In the genomic region with DNA sequence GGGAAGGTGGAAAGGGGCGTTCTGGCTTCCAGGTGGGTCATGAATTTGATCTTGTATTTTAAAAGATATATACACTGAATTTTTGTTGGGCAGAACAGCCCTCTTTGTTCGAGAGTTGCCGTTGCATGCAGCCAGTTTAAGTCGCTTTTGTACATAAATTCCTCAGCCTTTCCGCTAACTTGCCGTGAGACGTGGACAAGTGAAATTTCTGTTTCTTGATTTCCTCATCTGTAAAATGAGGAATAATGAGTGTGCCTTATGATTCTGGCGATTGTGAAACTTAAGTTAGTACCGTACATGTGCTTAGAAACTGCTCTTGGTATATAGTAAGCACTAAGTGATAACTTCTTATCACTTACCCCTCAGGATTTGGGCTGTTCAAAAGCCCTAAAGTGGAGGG, we compare ENCODE assay signal across 8 cellular contexts. TPM values are rescaled to one million over a fixed set of nuclear protein-coding genes. Genes with fewer than 3 reads are reported as not detected.
A peak's percentile ranks its signal among the peaks of the same experiment; 100 is the strongest.
DNase-seq lines count a peak whose midpoint lies in the region; ATAC-seq and TF ChIP-seq lines count a peak whose summit lies in the region.

No MANE protein-coding gene starts in this region.

- H3K36me3 ChIP-seq in esophagus squamous epithelium, result peaks cover 0 to 11% (median 0%) of the 10 kb centered on the region in 3 donors
- H3K36me3 ChIP-seq in ovary, result no peaks in the 10 kb centered on the region

- H3K36me3 Mint-ChIP-seq in activated T-cell treated with anti-CD3 and anti-CD28 coated beads, Interleukin-2, amount 50 U/mL, for 24 hours (ENCODE audit: low read depth), result peaks cover 59% of the 10 kb centered on the region

- no peak for TF ChIP-seq POLR2A in esophagus squamous epithelium (IDR thresholded peaks at IDR 0.05)
- no peak for TF ChIP-seq POLR2A in ovary (IDR thresholded peaks at IDR 0.05)

- H3K4me1 ChIP-seq in esophagus squamous epithelium (peaks cover 0 to 36% (median 4%) of the 10 kb centered on the region in 3 donors), ovary (ENCODE audit: insufficient read depth) (no peaks in the 10 kb centered on the region)

- 23 to 36% methylated on average over 9 of the region's 9 CpGs for WGBS in esophagus squamous epithelium, 2 donors
- 25 to 36% (median 34%) methylated on average over 9 of the region's 9 CpGs for WGBS in ovary, 3 donors

- H3K4me3 Mint-ChIP-seq in activated T-cell treated with anti-CD3 and anti-CD28 coated beads, Interleukin-2, amount 50 U/mL, for 24 hours, result peak overlapping the region; percentile 93

- no peak for DNase-seq in activated T-cell treated with anti-CD3 and anti-CD28 coated beads, Interleukin-2, amount 50 U/mL, for 24 hours
- no peak for DNase-seq in activated T-cell treated with anti-CD3 and anti-CD28 coated beads, Interleukin-2, amount 50 U/mL, for 48 hours
- DNase-seq in SKM-1 (lab: John Stamatoyannopoulos, UW; ENCODE audit: unreplicated experiment) (peak; percentile 26), esophagus squamous epithelium (lab: John Stamatoyannopoulos, UW) (no peak), ovary (no peak), NCI-H1048 (lab: John Stamatoyannopoulos, UW) (no peak), NCI-H146 treated with DMSO at 0.1 percent for 48 hours (lab: John Stamatoyannopoulos, UW; ENCODE audit: unreplicated experiment) (no peak)

- TF ChIP-seq CTCF in esophagus squamous epithelium (IDR thresholded peaks at IDR 0.05), result no peak
- TF ChIP-seq CTCF in ovary (IDR thresholded peaks at IDR 0.05), result no peak

- H3K4me3 ChIP-seq in esophagus squamous epithelium, result peak overlapping the region; percentile 74 to 91 (median 76)
- peak overlapping the region; percentile 84 for H3K4me3 ChIP-seq in ovary

- H3K9me3 Mint-ChIP-seq in activated T-cell treated with anti-CD3 and anti-CD28 coated beads, Interleukin-2, amount 50 U/mL, for 24 hours, result no peaks in the 10 kb centered on the region

- H3K27ac ChIP-seq in esophagus squamous epithelium, result peak overlapping the region; percentile 82 to 90 (median 86)
- no peak overlapping the region for H3K27ac ChIP-seq in ovary

- H3K9me3 ChIP-seq in esophagus squamous epithelium (no peaks in the 10 kb centered on the region), ovary (no peaks in the 10 kb centered on the region)

- H3K27ac Mint-ChIP-seq in activated T-cell treated with anti-CD3 and anti-CD28 coated beads, Interleukin-2, amount 50 U/mL, for 24 hours, result peak overlapping the region; percentile 91

- H3K4me1 Mint-ChIP-seq in activated T-cell treated with anti-CD3 and anti-CD28 coated beads, Interleukin-2, amount 50 U/mL, for 24 hours (ENCODE audit: low read depth), result peaks cover 54% of the 10 kb centered on the region

- no peak for ATAC-seq in HG02840 (IDR thresholded peaks at IDR 0.05; ENCODE audit: low FRiP score, unreplicated experiment)

- H3K27me3 ChIP-seq in esophagus squamous epithelium (no peaks in the 10 kb centered on the region), ovary (no peaks in the 10 kb centered on the region)

- no peak for TF ChIP-seq EP300 in ovary (IDR thresholded peaks at IDR 0.05)

- intact Hi-C loops in esophagus squamous epithelium (cut with DNase I) (no loop called here), ovary (cut with DNase I) (no loop called here)

- no peaks in the 10 kb centered on the region for H3K27me3 Mint-ChIP-seq in activated T-cell treated with anti-CD3 and anti-CD28 coated beads, Interleukin-2, amount 50 U/mL, for 24 hours

RNA-seq across cellular contexts. Expression of a gene that starts 1.3 kb away (rescaled TPM):
- 1 to 10 TPM; 1.5 to 4.2 (median 2.8) TPM for total RNA-seq in esophagus squamous epithelium
- total RNA-seq in ovary, result 1 to 10 TPM; 3.6 to 7.2 (median 5.9) TPM
- 1 to 10 TPM; 3.1 to 4.8 TPM for polyA plus RNA-seq in ovary

Comparison
In these comparisons a context has a peak if more than half of its experiments do, and no peak if none do; other contexts are left out.
1. H3K27ac ChIP-seq: peak in esophagus squamous epithelium (4 of 4); none in ovary (0 of 2).